16 cellular contexts compared by ENCODE assay signal in the genomic region with DNA sequence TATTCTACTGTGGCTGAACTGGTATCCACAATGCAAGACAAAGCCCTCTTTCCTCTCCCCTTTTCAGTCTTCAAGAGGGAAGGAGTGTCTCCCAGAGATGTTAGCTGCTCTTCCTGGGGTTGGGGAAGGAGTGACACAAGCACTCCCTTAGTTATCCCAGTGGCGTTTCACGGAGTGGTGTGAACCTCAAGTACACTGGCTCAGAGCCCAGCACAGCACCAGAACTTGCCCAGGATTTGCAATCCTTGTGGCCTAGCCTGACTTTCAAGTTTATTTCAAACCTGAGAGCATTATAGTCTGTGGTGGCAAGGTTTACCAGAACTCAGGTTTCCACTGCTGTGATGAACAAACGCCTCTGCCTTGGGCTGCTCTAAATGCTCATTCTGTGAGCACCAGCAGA.
"Had no signal": no experiment of that assay in that cellular context is flagged by ENCODE, and none has a peak within 500 bp of the region (broad histone marks: within the 10 kb centered on the region; RNA-seq: fewer than 3 reads in every experiment).

No MANE protein-coding gene starts in this region.

- H3K4me1 ChIP-seq: upper lobe of left lung had no signal

- H3K4me3 ChIP-seq: ovary, upper lobe of left lung had no signal

- H3K27me3 Mint-ChIP-seq: activated CD4-positive, alpha-beta memory T cell treated with anti-CD3 and anti-CD28 coated beads, Interleukin-2, amount 10 ng/mL, durations not matched to agents 7 days and 5 days; activated naive CD8-positive, alpha-beta T cell treated with anti-CD3 and anti-CD28 coated beads for 36 hours; stimulated activated naive B cell treated with anti-CD40 and anti-IgM and Interleukin-4, amounts not matched to agents 10 μg/mL and 1 μg/mL and 100 μg/mL, for 72 hours had no signal

- H3K27ac ChIP-seq: ovary, upper lobe of left lung had no signal

- H3K36me3 ChIP-seq: ovary, upper lobe of left lung had no signal

- H3K4me1 Mint-ChIP-seq: activated CD4-positive, alpha-beta memory T cell treated with anti-CD3 and anti-CD28 coated beads, Interleukin-2, amount 10 ng/mL, durations not matched to agents 7 days and 5 days; activated naive CD8-positive, alpha-beta T cell treated with anti-CD3 and anti-CD28 coated beads for 36 hours; immature natural killer cell; neural crest cell; stimulated activated naive B cell treated with anti-CD40 and anti-IgM and Interleukin-4, amounts not matched to agents 10 μg/mL and 1 μg/mL and 100 μg/mL, for 72 hours had no signal

- H3K9me3 Mint-ChIP-seq: activated CD4-positive, alpha-beta memory T cell treated with anti-CD3 and anti-CD28 coated beads, Interleukin-2, amount 10 ng/mL, durations not matched to agents 7 days and 5 days; activated naive CD8-positive, alpha-beta T cell treated with anti-CD3 and anti-CD28 coated beads for 36 hours; neural crest cell; stimulated activated naive B cell treated with anti-CD40 and anti-IgM and Interleukin-4, amounts not matched to agents 10 μg/mL and 1 μg/mL and 100 μg/mL, for 72 hours had no signal

- H3K9me3 ChIP-seq: ovary, upper lobe of left lung had no signal

- H3K27ac Mint-ChIP-seq: activated CD4-positive, alpha-beta memory T cell treated with anti-CD3 and anti-CD28 coated beads, Interleukin-2, amount 10 ng/mL, durations not matched to agents 7 days and 5 days; activated naive CD8-positive, alpha-beta T cell treated with anti-CD3 and anti-CD28 coated beads for 36 hours; immature natural killer cell; stimulated activated naive B cell treated with anti-CD40 and anti-IgM and Interleukin-4, amounts not matched to agents 10 μg/mL and 1 μg/mL and 100 μg/mL, for 72 hours had no signal

- H3K4me3 Mint-ChIP-seq: activated CD4-positive, alpha-beta memory T cell treated with anti-CD3 and anti-CD28 coated beads, Interleukin-2, amount 10 ng/mL, durations not matched to agents 7 days and 5 days; activated naive CD8-positive, alpha-beta T cell treated with anti-CD3 and anti-CD28 coated beads for 36 hours; immature natural killer cell; neural crest cell; stimulated activated naive B cell treated with anti-CD40 and anti-IgM and Interleukin-4, amounts not matched to agents 10 μg/mL and 1 μg/mL and 100 μg/mL, for 72 hours had no signal

- H3K27me3 ChIP-seq: ovary, upper lobe of left lung had no signal

- DNase-seq: activated CD4-positive, alpha-beta memory T cell treated with anti-CD3 and anti-CD28 coated beads, Interleukin-2, amount 10 ng/mL, durations not matched to agents 7 days and 5 days; activated CD4-positive, alpha-beta T cell treated with anti-CD3 and anti-CD28 coated beads for 1 hour; activated gamma-delta T cell treated with Interleukin-2 at 50 U/mL for 16 hours; activated naive CD8-positive, alpha-beta T cell treated with anti-CD3 and anti-CD28 coated beads for 36 hours; activated T-cell treated with anti-CD3 and anti-CD28 coated beads, Interleukin-2, amount 50 U/mL, for 48 hours; anterior cingulate cortex; central memory CD4-positive, alpha-beta T cell; cortex of kidney; effector CD8-positive, alpha-beta T cell; immature natural killer cell; mesenchymal stem cell; ovary; SIG-M5; stimulated activated naive B cell treated with anti-CD40 and anti-IgM and Interleukin-4, amounts not matched to agents 10 μg/mL and 1 μg/mL and 100 μg/mL, for 72 hours; upper lobe of left lung had no signal

- H3K36me3 Mint-ChIP-seq: activated naive CD8-positive, alpha-beta T cell treated with anti-CD3 and anti-CD28 coated beads for 36 hours; immature natural killer cell; stimulated activated naive B cell treated with anti-CD40 and anti-IgM and Interleukin-4, amounts not matched to agents 10 μg/mL and 1 μg/mL and 100 μg/mL, for 72 hours had no signal
